In genomic region chr12:75439930-75440329, GRCh38 we compare ENCODE assay signal across 29 cellular contexts. TPM values are rescaled to one million over a fixed set of nuclear protein-coding genes. Genes with fewer than 3 reads are reported as not detected.
"Had no signal": no experiment of that assay in that cellular context is flagged by ENCODE, and none has a peak within 500 bp of the region (broad histone marks: within the 10 kb centered on the region; RNA-seq: fewer than 3 reads in every experiment).

No MANE protein-coding gene starts in this region.

- H3K4me1 ChIP-seq: ascending aorta, breast epithelium, colonic mucosa, esophagus squamous epithelium had no signal

- H3K4me3 ChIP-seq: ascending aorta, breast epithelium, cardiac muscle cell, colonic mucosa, esophagus squamous epithelium had no signal

- H3K36me3 ChIP-seq: ascending aorta, breast epithelium, cardiac muscle cell, colonic mucosa, esophagus squamous epithelium, WERI-Rb-1 had no signal

- H3K9me3 ChIP-seq: colonic mucosa, esophagus squamous epithelium had no signal

- ATAC-seq: activated CD4-positive, CD25-positive, alpha-beta regulatory T cell treated with anti-CD3 and anti-CD28 coated beads, Interleukin-2, amount 50 U/mL, for 24 hours; activated CD8-positive, alpha-beta memory T cell treated with anti-CD3 and anti-CD28 coated beads, Interleukin-2, amount 10 ng/mL, durations not matched to agents 7 days and 5 days; activated CD8-positive, alpha-beta T cell treated with anti-CD3 and anti-CD28 coated beads for 36 hours; activated naive CD4-positive, alpha-beta T cell treated with anti-CD3 and anti-CD28 coated beads, Interleukin-2, amount 50 U/mL, for 72 hours; activated T-cell treated with anti-CD3 and anti-CD28 coated beads, Interleukin-2, amount 50 U/mL, for 72 hours had no signal

- DNase-seq: activated B cell treated with CpG ODN at 0.5 μM for 24 hours; activated CD4-positive, alpha-beta T cell treated with anti-CD3 and anti-CD28 coated beads for 48 hours; activated CD4-positive, alpha-beta T cell treated with anti-CD3 and anti-CD28 coated beads, Interleukin-2, amount 50 U/mL, for 1 hour; activated CD4-positive, alpha-beta T cell treated with anti-CD3 and anti-CD28 coated beads, Interleukin-2, amount 50 U/mL, for 48 hours; activated CD8-positive, alpha-beta memory T cell treated with anti-CD3 and anti-CD28 coated beads, Interleukin-2, amount 10 ng/mL, durations not matched to agents 7 days and 5 days; activated CD8-positive, alpha-beta memory T cell treated with anti-CD3 and anti-CD28 coated beads, Interleukin-2, amount 50 U/mL, for 4 hours; activated CD8-positive, alpha-beta T cell treated with anti-CD3 and anti-CD28 coated beads for 36 hours; activated gamma-delta T cell; activated naive CD4-positive, alpha-beta T cell; activated naive CD4-positive, alpha-beta T cell treated with anti-CD3 and anti-CD28 coated beads, Interleukin-2, amount 10 ng/mL, durations not matched to agents 7 days and 5 days; activated naive CD8-positive, alpha-beta T cell treated with anti-CD3 and anti-CD28 coated beads, Interleukin-2, amount 10 ng/mL, durations not matched to agents 7 days and 5 days; activated T-cell treated with anti-CD3 and anti-CD28 coated beads, Interleukin-2, amount 50 U/mL, for 1 hour; activated T-cell treated with anti-CD3 and anti-CD28 coated beads, Interleukin-2, amount 50 U/mL, for 72 hours; central memory CD4-positive, alpha-beta T cell; cerebellar nuclear complex; colonic mucosa; effector CD8-positive, alpha-beta T cell; esophagus squamous epithelium; head of caudate nucleus; hippocampal formation; T1000; WERI-Rb-1 had no signal

RNA-seq across cellular contexts. Expression of gene GLIPR1L2, which starts 49.0 kb away (rescaled TPM):
- total RNA-seq: activated CD8-positive, alpha-beta memory T cell treated with anti-CD3 and anti-CD28 coated beads for 36 hours; activated CD8-positive, alpha-beta memory T cell treated with anti-CD3 and anti-CD28 coated beads, Interleukin-2, amount 10 ng/mL, durations not matched to agents 7 days and 5 days; ascending aorta; endothelial cell of umbilical vein had no signal
